14 cellular contexts compared by ENCODE assay signal in the genomic region with DNA sequence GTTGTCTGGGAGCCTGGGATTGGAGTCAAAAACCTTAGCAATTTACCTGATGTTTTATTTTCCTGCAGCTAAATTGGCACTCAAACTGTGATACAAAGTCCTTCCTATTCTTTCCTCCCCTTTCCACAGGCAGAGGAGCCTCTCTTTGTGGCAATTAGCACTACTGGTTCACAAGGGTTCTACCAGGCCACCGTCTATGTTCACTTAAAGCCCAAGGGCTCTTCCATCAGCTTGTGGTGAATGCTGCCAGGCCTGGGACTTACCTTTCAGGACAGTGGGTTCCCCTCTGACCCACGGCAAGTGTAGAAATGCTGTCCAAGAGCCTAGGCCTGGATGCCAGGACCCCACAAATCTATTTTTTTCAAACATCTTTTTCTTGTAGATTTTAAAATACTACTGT.
DNase-seq lines count a peak whose midpoint lies in the region; ATAC-seq lines count a peak whose summit lies in the region.
"Had no signal": no experiment of that assay in that cellular context is flagged by ENCODE, and none has a peak within 500 bp of the region (broad histone marks: within the 10 kb centered on the region; RNA-seq: fewer than 3 reads in every experiment).

No MANE protein-coding gene starts in this region.

- peaks cover 41% of the 10 kb centered on the region for H3K9me3 Mint-ChIP-seq in activated CD4-positive, alpha-beta T cell treated with anti-CD3 and anti-CD28 coated beads, Interleukin-2, amount 10 ng/mL, durations not matched to agents 24 days and 14 days
- peaks cover 2 to 7% of the 10 kb centered on the region in 2 donors for H3K9me3 Mint-ChIP-seq in effector memory CD8-positive, alpha-beta T cell

- DNase-seq in activated CD4-positive, alpha-beta T cell treated with anti-CD3 and anti-CD28 coated beads, Interleukin-2, amount 10 ng/mL, durations not matched to agents 24 days and 14 days, result no peak
- DNase-seq in activated CD4-positive, alpha-beta T cell treated with anti-CD3 and anti-CD28 coated beads, Interleukin-2, amount 50 U/mL, for 1 hour, result no peak
- no peak for DNase-seq in effector memory CD8-positive, alpha-beta T cell
- DNase-seq in GDM1 (lab: John Stamatoyannopoulos, UW) (no peak), T-helper 9 cell (no peak)
- DNase-seq: activated CD4-positive, alpha-beta T cell treated with anti-CD3 and anti-CD28 coated beads for 36 hours; activated gamma-delta T cell treated with Interleukin-2 at 50 U/mL for 16 hours; effector CD8-positive, alpha-beta T cell; foreskin melanocyte; NCI-H345 had no signal

- peaks cover 56% of the 10 kb centered on the region for H3K36me3 Mint-ChIP-seq in activated CD4-positive, alpha-beta T cell treated with anti-CD3 and anti-CD28 coated beads, Interleukin-2, amount 10 ng/mL, durations not matched to agents 24 days and 14 days (ENCODE audit: low read depth)
- H3K36me3 Mint-ChIP-seq in effector memory CD8-positive, alpha-beta T cell (ENCODE audit: insufficient read depth), result no peaks in the 10 kb centered on the region

- no peaks in the 10 kb centered on the region for H3K27me3 Mint-ChIP-seq in activated CD4-positive, alpha-beta T cell treated with anti-CD3 and anti-CD28 coated beads, Interleukin-2, amount 10 ng/mL, durations not matched to agents 24 days and 14 days
- no peaks in the 10 kb centered on the region for H3K27me3 Mint-ChIP-seq in effector memory CD8-positive, alpha-beta T cell
- H3K27me3 Mint-ChIP-seq: activated CD4-positive, alpha-beta T cell treated with anti-CD3 and anti-CD28 coated beads for 36 hours had no signal

- H3K4me3 Mint-ChIP-seq in activated CD4-positive, alpha-beta T cell treated with anti-CD3 and anti-CD28 coated beads, Interleukin-2, amount 10 ng/mL, durations not matched to agents 24 days and 14 days, result peak overlapping the region; percentile 48
- H3K4me3 Mint-ChIP-seq in effector memory CD8-positive, alpha-beta T cell, result peak overlapping the region; percentile 5 to 26
- H3K4me3 Mint-ChIP-seq: activated CD4-positive, alpha-beta T cell treated with anti-CD3 and anti-CD28 coated beads for 36 hours had no signal

- intact Hi-C loops in activated CD4-positive, alpha-beta T cell treated with anti-CD3 and anti-CD28 coated beads, Interleukin-2, amount 10 ng/mL, durations not matched to agents 24 days and 14 days (cut with micrococcal nuclease), result loop anchor here (5.0 kb wide), 1 partner anchor 264 kb away; no protein-coding TSS in a partner anchor

- H3K27ac Mint-ChIP-seq in activated CD4-positive, alpha-beta T cell treated with anti-CD3 and anti-CD28 coated beads, Interleukin-2, amount 10 ng/mL, durations not matched to agents 24 days and 14 days, result no peak overlapping the region
- peak overlapping the region; percentile 83 to 91 for H3K27ac Mint-ChIP-seq in effector memory CD8-positive, alpha-beta T cell
- H3K27ac Mint-ChIP-seq: activated CD4-positive, alpha-beta T cell treated with anti-CD3 and anti-CD28 coated beads for 36 hours had no signal

- H3K4me1 Mint-ChIP-seq in activated CD4-positive, alpha-beta T cell treated with anti-CD3 and anti-CD28 coated beads, Interleukin-2, amount 10 ng/mL, durations not matched to agents 24 days and 14 days, result peaks cover 29% of the 10 kb centered on the region
- H3K4me1 Mint-ChIP-seq in effector memory CD8-positive, alpha-beta T cell (ENCODE audit: low read depth in 2 of 2), result peaks cover 24% of the 10 kb centered on the region in 2 donors

- ATAC-seq in GM21390 (IDR thresholded peaks at IDR 0.05; ENCODE audit: unreplicated experiment) (peak; percentile 16), HG03103 (IDR thresholded peaks at IDR 0.05; ENCODE audit: low read depth, unreplicated experiment) (peak; percentile 19), HG03135 (IDR thresholded peaks at IDR 0.05; ENCODE audit: unreplicated experiment) (no peak)
- ATAC-seq in effector memory CD8-positive, alpha-beta T cell (replicated peaks), result no peak
- ATAC-seq: A549; activated CD4-positive, alpha-beta T cell treated with anti-CD3 and anti-CD28 coated beads for 36 hours had no signal

Comparison
In these comparisons a context has a peak if more than half of its experiments do, and no peak if none do; other contexts are left out.
1. ATAC-seq: peak in GM21390 (single experiment) and HG03103 (single experiment); none in effector memory CD8-positive, alpha-beta T cell (single experiment) and HG03135 (single experiment).